ENCODE assay signal across 8 cellular contexts in genomic region chr2:216023055-216023648, GRCh38. TPM values are rescaled to one million over a fixed set of nuclear protein-coding genes. Genes with fewer than 3 reads are reported as not detected.
DNase-seq lines count a peak whose midpoint lies in the region; ATAC-seq and TF ChIP-seq lines count a peak whose summit lies in the region.

No MANE protein-coding gene starts in this region.

- no peaks in the 10 kb centered on the region for H4K20me1 ChIP-seq in osteoblast (ENCODE audit: insufficient read depth, low read length)

- no peaks in the 10 kb centered on the region for H3K79me2 ChIP-seq in osteoblast (ENCODE audit: insufficient read depth, low read length)

- TF ChIP-seq POLR2A in lower leg skin (IDR thresholded peaks at IDR 0.05), result no peak

- no peak overlapping the region for H3K27ac Mint-ChIP-seq in activated CD4-positive, alpha-beta T cell treated with anti-CD3 and anti-CD28 coated beads, Interleukin-2, amount 10 ng/mL, durations not matched to agents 7 days and 5 days

- H3K4me1 Mint-ChIP-seq in activated CD4-positive, alpha-beta T cell treated with anti-CD3 and anti-CD28 coated beads, Interleukin-2, amount 10 ng/mL, durations not matched to agents 7 days and 5 days, result peaks cover 13% of the 10 kb centered on the region

- peak; percentile 77 for TF ChIP-seq CTCF in BJ (IDR thresholded peaks at IDR 0.05; ENCODE audit: insufficient read depth, low read depth, low read length)
- peak; percentile 81 for TF ChIP-seq CTCF in epithelial cell of esophagus (IDR thresholded peaks at IDR 0.05; ENCODE audit: insufficient read depth, low read depth, low read length, missing control alignments)
- TF ChIP-seq CTCF in osteoblast (IDR thresholded peaks at IDR 0.05; ENCODE audit: extremely low read depth, low read depth, low read length), result peak; percentile 77
- no peak for TF ChIP-seq CTCF in lower leg skin (IDR thresholded peaks at IDR 0.05)

- H3K27me3 ChIP-seq in BJ (ENCODE audit: control insufficient read depth, insufficient read depth, low read length) (no peaks in the 10 kb centered on the region), osteoblast (ENCODE audit: insufficient read depth, low read length) (no peaks in the 10 kb centered on the region)

- peaks cover 7% of the 10 kb centered on the region for H3K9me3 Mint-ChIP-seq in activated CD4-positive, alpha-beta T cell treated with anti-CD3 and anti-CD28 coated beads, Interleukin-2, amount 10 ng/mL, durations not matched to agents 7 days and 5 days

- CTCF ChIA-PET in BJ (lab: Yijun Ruan, JAX), result interaction anchor here (0.7 to 6.7 kb wide), 13 partner anchors 10 to 92 kb away, joined by 3 to 57 read pairs (median 5); partner anchors contain the start of gene MREG
- CTCF ChIA-PET in activated CD4-positive, alpha-beta T cell treated with anti-CD3 and anti-CD28 coated beads, Interleukin-2, amount 10 ng/mL, durations not matched to agents 7 days and 5 days (lab: Charles Lee), result interaction anchor here (0.6 to 2.1 kb wide), 11 partner anchors 8 to 97 kb away, joined by 3 to 8 read pairs (median 4); partner anchors contain the start of gene XRCC5

- DNase-seq in BJ (ENCODE audit: low read depth), result no peak
- peak; percentile 61 for DNase-seq in NCI-H1694 (lab: John Stamatoyannopoulos, UW)
- DNase-seq in activated CD4-positive, alpha-beta T cell treated with anti-CD3 and anti-CD28 coated beads, Interleukin-2, amount 10 ng/mL, durations not matched to agents 7 days and 5 days, result peak; percentile 65
- DNase-seq in epithelial cell of esophagus (ENCODE audit: low read depth), result peak; percentile 71
- DNase-seq in osteoblast (ENCODE audit: insufficient read length, low spot score, missing footprints), result peak; percentile 89
- no peak for DNase-seq in lower leg skin (ENCODE audit: low spot score in 2 of 2)

- no peak overlapping the region for H3K4me3 Mint-ChIP-seq in activated CD4-positive, alpha-beta T cell treated with anti-CD3 and anti-CD28 coated beads, Interleukin-2, amount 10 ng/mL, durations not matched to agents 7 days and 5 days

- no peak overlapping the region for H2AFZ ChIP-seq in osteoblast (ENCODE audit: low read length)

- WGBS in lower leg skin, 2 donors, result 27% methylated on average over 3 of the region's 3 CpGs

- POLR2A ChIA-PET in BJ (lab: Charles Lee), result no interaction called here
- POLR2A ChIA-PET in activated CD4-positive, alpha-beta T cell treated with anti-CD3 and anti-CD28 coated beads, Interleukin-2, amount 10 ng/mL, durations not matched to agents 7 days and 5 days (lab: Charles Lee), result no interaction called here

- H3K27me3 Mint-ChIP-seq in activated CD4-positive, alpha-beta T cell treated with anti-CD3 and anti-CD28 coated beads, Interleukin-2, amount 10 ng/mL, durations not matched to agents 7 days and 5 days, result no peaks in the 10 kb centered on the region

- H3K27ac ChIP-seq in osteoblast (ENCODE audit: low read depth, low read length), result no peak overlapping the region

- intact Hi-C loops in lower leg skin (cut with DNase I; ENCODE audit: low total_unique reads), result loop anchor here (10.0 kb wide), 1 partner anchor 68 kb away; no protein-coding TSS in a partner anchor

- H3K4me2 ChIP-seq in osteoblast (ENCODE audit: insufficient read depth, low read length), result no peak overlapping the region

- H3K9me3 ChIP-seq in osteoblast (ENCODE audit: low read depth, low read length), result no peaks in the 10 kb centered on the region

- H3K36me3 ChIP-seq in BJ (ENCODE audit: control insufficient read depth, insufficient read depth, low read length) (no peaks in the 10 kb centered on the region), osteoblast (ENCODE audit: insufficient read depth, low read length) (no peaks in the 10 kb centered on the region)

- H3K36me3 Mint-ChIP-seq in activated CD4-positive, alpha-beta T cell treated with anti-CD3 and anti-CD28 coated beads, Interleukin-2, amount 10 ng/mL, durations not matched to agents 7 days and 5 days (ENCODE audit: low read depth), result peaks cover 5% of the 10 kb centered on the region

- ATAC-seq in GM18502 (IDR thresholded peaks at IDR 0.05; ENCODE audit: poor library complexity, unreplicated experiment) (peak; percentile 89), HG02852 (IDR thresholded peaks at IDR 0.05; ENCODE audit: unreplicated experiment) (peak; percentile 89)

- no peaks in the 10 kb centered on the region for H3K4me1 ChIP-seq in osteoblast (ENCODE audit: insufficient read depth, low read length)

- H3K4me3 ChIP-seq in BJ (ENCODE audit: low read depth, low read length) (no peak overlapping the region), epithelial cell of esophagus (ENCODE audit: low read length) (no peak overlapping the region), osteoblast (ENCODE audit: insufficient read depth, low read length) (no peak overlapping the region), lower leg skin (ENCODE audit: low read depth, poor library complexity, severe bottlenecking) (no peak overlapping the region)

RNA-seq across cellular contexts. Expression of gene MREG, which starts 9.8 kb away (rescaled TPM):
- polyA plus RNA-seq in BJ (2011; rRNA removed), result 1.1 and 1.7 TPM in 2 replicates
- 0.71 and 0.77 TPM in 2 replicates for polyA minus RNA-seq in BJ (2011; rRNA and poly(A)+ RNA removed)
- 1 to 10 TPM; 9.0 to 9.6 TPM for total RNA-seq in activated CD4-positive, alpha-beta T cell treated with anti-CD3 and anti-CD28 coated beads, Interleukin-2, amount 10 ng/mL, durations not matched to agents 7 days and 5 days
- 1.1 and 1.8 TPM in 2 replicates for total RNA-seq in osteoblast
- total RNA-seq in lower leg skin, result 10 to 100 TPM; 31.7 to 41.0 (median 35.5) TPM

RNA-seq across cellular contexts. Expression of gene PECR, which starts 58.5 kb away (rescaled TPM):
- polyA plus RNA-seq in BJ (2011; rRNA removed), result 5.6 and 9.0 TPM in 2 replicates
- 2.3 and 3.6 TPM in 2 replicates for polyA minus RNA-seq in BJ (2011; rRNA and poly(A)+ RNA removed)
- 10 to 100 TPM; 29.6 to 31.5 TPM for total RNA-seq in activated CD4-positive, alpha-beta T cell treated with anti-CD3 and anti-CD28 coated beads, Interleukin-2, amount 10 ng/mL, durations not matched to agents 7 days and 5 days
- 9.7 and 10.1 TPM in 2 replicates for total RNA-seq in osteoblast
- total RNA-seq in lower leg skin, result 10 to 100 TPM in 2 of 4 donors, 1 to 10 TPM in 2; 4.8 to 14.6 (median 9.2) TPM

RNA-seq across cellular contexts. Expression of gene TMEM169, which starts 58.6 kb away (rescaled TPM):
- polyA plus RNA-seq in BJ (2011; rRNA removed), result 0.05 and 0.10 TPM in 2 replicates
- 0.21 and 0.28 TPM in 2 replicates for polyA minus RNA-seq in BJ (2011; rRNA and poly(A)+ RNA removed)
- total RNA-seq in activated CD4-positive, alpha-beta T cell treated with anti-CD3 and anti-CD28 coated beads, Interleukin-2, amount 10 ng/mL, durations not matched to agents 7 days and 5 days, result 1 to 10 TPM; 2.6 to 3.0 TPM
- total RNA-seq in osteoblast (0.36 and 0.88 TPM in 2 replicates), lower leg skin (under 1 TPM; 0.04 to 0.88 (median 0.36) TPM)

Comparison
In these comparisons a context has a peak if more than half of its experiments do, and no peak if none do; other contexts are left out.
1. DNase-seq: peak in NCI-H1694 (single experiment), activated CD4-positive, alpha-beta T cell treated with anti-CD3 and anti-CD28 coated beads, Interleukin-2, amount 10 ng/mL, durations not matched to agents 7 days and 5 days (single experiment), epithelial cell of esophagus (single experiment) and osteoblast (single experiment); none in BJ (single experiment) and lower leg skin (0 of 2).
2. CTCF ChIP-seq: peak in BJ (single experiment), epithelial cell of esophagus (single experiment) and osteoblast (single experiment); none in lower leg skin (0 of 3).